2 cellular contexts compared by ENCODE assay signal in genomic region chr19:1699998-1700732, GRCh38.
TF ChIP-seq lines count a peak whose summit lies in the region.

No MANE protein-coding gene starts in this region.

TF ChIP-seq in GM23338, 12 proteins besides CTCF, POLR2A, EP300 and RAD21 (continued from another document):
- no peak for TF ChIP-seq ZNF462 (CRISPR knock-in tag; IDR thresholded peaks at IDR 0.05)
- no peak for TF ChIP-seq NANOG (IDR thresholded peaks at IDR 0.05; ENCODE audit: borderline replicate concordance)
- no peak for TF ChIP-seq JUNB (IDR thresholded peaks at IDR 0.05; ENCODE audit: unreplicated experiment)
- no peak for TF ChIP-seq EZH2 (IDR thresholded peaks at IDR 0.05; ENCODE audit: low read depth, unreplicated experiment)
- TF ChIP-seq, protein P1, sequence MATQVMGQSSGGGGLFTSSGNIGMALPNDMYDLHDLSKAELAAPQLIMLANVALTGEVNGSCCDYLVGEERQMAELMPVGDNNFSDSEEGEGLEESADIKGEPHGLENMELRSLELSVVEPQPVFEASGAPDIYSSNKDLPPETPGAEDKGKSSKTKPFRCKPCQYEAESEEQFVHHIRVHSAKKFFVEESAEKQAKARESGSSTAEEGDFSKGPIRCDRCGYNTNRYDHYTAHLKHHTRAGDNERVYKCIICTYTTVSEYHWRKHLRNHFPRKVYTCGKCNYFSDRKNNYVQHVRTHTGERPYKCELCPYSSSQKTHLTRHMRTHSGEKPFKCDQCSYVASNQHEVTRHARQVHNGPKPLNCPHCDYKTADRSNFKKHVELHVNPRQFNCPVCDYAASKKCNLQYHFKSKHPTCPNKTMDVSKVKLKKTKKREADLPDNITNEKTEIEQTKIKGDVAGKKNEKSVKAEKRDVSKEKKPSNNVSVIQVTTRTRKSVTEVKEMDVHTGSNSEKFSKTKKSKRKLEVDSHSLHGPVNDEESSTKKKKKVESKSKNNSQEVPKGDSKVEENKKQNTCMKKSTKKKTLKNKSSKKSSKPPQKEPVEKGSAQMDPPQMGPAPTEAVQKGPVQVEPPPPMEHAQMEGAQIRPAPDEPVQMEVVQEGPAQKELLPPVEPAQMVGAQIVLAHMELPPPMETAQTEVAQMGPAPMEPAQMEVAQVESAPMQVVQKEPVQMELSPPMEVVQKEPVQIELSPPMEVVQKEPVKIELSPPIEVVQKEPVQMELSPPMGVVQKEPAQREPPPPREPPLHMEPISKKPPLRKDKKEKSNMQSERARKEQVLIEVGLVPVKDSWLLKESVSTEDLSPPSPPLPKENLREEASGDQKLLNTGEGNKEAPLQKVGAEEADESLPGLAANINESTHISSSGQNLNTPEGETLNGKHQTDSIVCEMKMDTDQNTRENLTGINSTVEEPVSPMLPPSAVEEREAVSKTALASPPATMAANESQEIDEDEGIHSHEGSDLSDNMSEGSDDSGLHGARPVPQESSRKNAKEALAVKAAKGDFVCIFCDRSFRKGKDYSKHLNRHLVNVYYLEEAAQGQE (IDR thresholded peaks at IDR 0.05; ENCODE audit: unreplicated experiment) = no peak
- TF ChIP-seq ZNF331 (CRISPR knock-in tag; IDR thresholded peaks at IDR 0.05; ENCODE audit: low read depth) = no peak
- TF ChIP-seq, protein P2, sequence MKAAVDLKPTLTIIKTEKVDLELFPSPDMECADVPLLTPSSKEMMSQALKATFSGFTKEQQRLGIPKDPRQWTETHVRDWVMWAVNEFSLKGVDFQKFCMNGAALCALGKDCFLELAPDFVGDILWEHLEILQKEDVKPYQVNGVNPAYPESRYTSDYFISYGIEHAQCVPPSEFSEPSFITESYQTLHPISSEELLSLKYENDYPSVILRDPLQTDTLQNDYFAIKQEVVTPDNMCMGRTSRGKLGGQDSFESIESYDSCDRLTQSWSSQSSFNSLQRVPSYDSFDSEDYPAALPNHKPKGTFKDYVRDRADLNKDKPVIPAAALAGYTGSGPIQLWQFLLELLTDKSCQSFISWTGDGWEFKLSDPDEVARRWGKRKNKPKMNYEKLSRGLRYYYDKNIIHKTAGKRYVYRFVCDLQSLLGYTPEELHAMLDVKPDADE (IDR thresholded peaks at IDR 0.05) = no peak
- TF ChIP-seq CREB1 (CRISPR knock-in tag; IDR thresholded peaks at IDR 0.05; ENCODE audit: low read depth) = no peak
- no peak for TF ChIP-seq EZH2phosphoT487 (IDR thresholded peaks at IDR 0.05; ENCODE audit: unreplicated experiment)
- TF ChIP-seq ZNF114 (CRISPR knock-in tag; IDR thresholded peaks at IDR 0.05) = no peak

TF ChIP-seq in SK-N-SH, 30 proteins besides CTCF, POLR2A, EP300 and RAD21:
- TF ChIP-seq, protein P3, sequence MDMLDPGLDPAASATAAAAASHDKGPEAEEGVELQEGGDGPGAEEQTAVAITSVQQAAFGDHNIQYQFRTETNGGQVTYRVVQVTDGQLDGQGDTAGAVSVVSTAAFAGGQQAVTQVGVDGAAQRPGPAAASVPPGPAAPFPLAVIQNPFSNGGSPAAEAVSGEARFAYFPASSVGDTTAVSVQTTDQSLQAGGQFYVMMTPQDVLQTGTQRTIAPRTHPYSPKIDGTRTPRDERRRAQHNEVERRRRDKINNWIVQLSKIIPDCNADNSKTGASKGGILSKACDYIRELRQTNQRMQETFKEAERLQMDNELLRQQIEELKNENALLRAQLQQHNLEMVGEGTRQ (IDR thresholded peaks at IDR 0.05; ENCODE audit: borderline replicate concordance, low read depth, low read length) = no peak
- no peak for TF ChIP-seq TAF1 (IDR thresholded peaks at IDR 0.05; ENCODE audit: borderline replicate concordance, low read depth, low read length)
- TF ChIP-seq, protein P1 (IDR thresholded peaks at IDR 0.05; ENCODE audit: low read depth, low read length) = no peak
- TF ChIP-seq FOXJ3 (CRISPR knock-in tag; IDR thresholded peaks at IDR 0.05) = no peak
- TF ChIP-seq EZH2phosphoT487 (IDR thresholded peaks at IDR 0.05; ENCODE audit: borderline replicate concordance, low read depth) = no peak; the same call in 1 of the 2 replicates
- TF ChIP-seq MEF2A (IDR thresholded peaks at IDR 0.05; ENCODE audit: borderline replicate concordance, low read depth) = no peak
- no peak for TF ChIP-seq SIN3A (IDR thresholded peaks at IDR 0.05; ENCODE audit: borderline replicate concordance, low read depth, low read length)
- no peak for TF ChIP-seq RCOR1 (IDR thresholded peaks at IDR 0.05; ENCODE audit: low read length)
- no peak for TF ChIP-seq TCF12 (IDR thresholded peaks at IDR 0.05)
- no peak for TF ChIP-seq ELF1 (IDR thresholded peaks at IDR 0.05)
TF ChIP-seq in SK-N-SH: peak in this region for 0.
